ENCODE assay signal across 16 cellular contexts in the genomic region with DNA sequence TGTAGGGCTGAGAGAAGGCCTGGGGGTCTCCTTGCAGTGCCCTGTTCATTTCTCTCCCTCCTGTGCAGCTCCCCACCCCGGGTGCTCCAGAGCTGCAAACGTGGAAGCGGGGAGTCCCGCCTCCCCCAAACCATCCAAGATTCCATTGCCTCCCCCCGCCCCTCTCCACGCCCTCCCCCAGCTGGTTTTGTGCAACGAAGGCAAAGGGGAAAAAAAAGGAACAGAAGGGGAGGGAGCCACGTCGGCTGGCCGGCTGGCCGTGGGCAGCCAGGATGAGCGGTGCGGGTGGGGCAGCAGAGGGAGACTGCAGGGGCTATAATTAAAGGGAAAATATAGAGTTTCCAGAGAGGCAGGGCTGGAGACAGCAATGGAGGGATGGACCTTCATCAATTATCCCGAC. TPM values are rescaled to one million over a fixed set of nuclear protein-coding genes. Genes with fewer than 3 reads are reported as not detected.
A peak's percentile ranks its signal among the peaks of the same experiment; 100 is the strongest.
DNase-seq lines count a peak whose midpoint lies in the region; ATAC-seq, FAIRE-seq and TF ChIP-seq lines count a peak whose summit lies in the region.
"Had no signal": no experiment of that assay in that cellular context is flagged by ENCODE, and none has a peak within 500 bp of the region (broad histone marks: within the 10 kb centered on the region; RNA-seq: fewer than 3 reads in every experiment).

No MANE protein-coding gene starts in this region.

- no peaks in the 10 kb centered on the region for H3K9me2 ChIP-seq in OCI-LY7 (ENCODE audit: insufficient read depth, low read length)

- H3K9ac ChIP-seq in colonic mucosa (ENCODE audit: low read depth in 2 of 2, low read length in 2 of 2) = no peak overlapping the region

- H3K27me3 ChIP-seq in colonic mucosa = peaks cover 17% of the 10 kb centered on the region
- H3K27me3 ChIP-seq: MG63 had no signal

- H3K4me3 ChIP-seq in colonic mucosa (no peak overlapping the region), OCI-LY7 (ENCODE audit: low read depth, low read length, poor library complexity, severe bottlenecking) (no peak overlapping the region)
- H3K4me3 ChIP-seq: MG63 had no signal

- H3K4me1 ChIP-seq in colonic mucosa (peaks cover 3% of the 10 kb centered on the region), OCI-LY7 (ENCODE audit: insufficient read depth, low read length, poor library complexity, severe bottlenecking) (peaks cover 8% of the 10 kb centered on the region)

- peaks cover 85% of the 10 kb centered on the region for H3K4me1 Mint-ChIP-seq in nephron
- H3K4me1 Mint-ChIP-seq in activated CD8-positive, alpha-beta memory T cell treated with anti-CD3 and anti-CD28 coated beads, Interleukin-2, amount 10 ng/mL, durations not matched to agents 7 days and 5 days = peaks cover 13% of the 10 kb centered on the region

- H3K27ac ChIP-seq in colonic mucosa = peak overlapping the region; percentile 3
- H3K27ac ChIP-seq in OCI-LY7 (ENCODE audit: low read depth, low read length, poor library complexity, severe bottlenecking) = no peak overlapping the region

- H3K27me3 Mint-ChIP-seq in nephron (ENCODE audit: low read depth) = peaks cover 38% of the 10 kb centered on the region
- H3K27me3 Mint-ChIP-seq in activated CD8-positive, alpha-beta memory T cell treated with anti-CD3 and anti-CD28 coated beads, Interleukin-2, amount 10 ng/mL, durations not matched to agents 7 days and 5 days = peaks cover 69% of the 10 kb centered on the region

- H3K36me3 Mint-ChIP-seq in nephron (ENCODE audit: low read depth) = peaks cover 14% of the 10 kb centered on the region
- no peaks in the 10 kb centered on the region for H3K36me3 Mint-ChIP-seq in activated CD8-positive, alpha-beta memory T cell treated with anti-CD3 and anti-CD28 coated beads, Interleukin-2, amount 10 ng/mL, durations not matched to agents 7 days and 5 days
- H3K36me3 Mint-ChIP-seq: activated CD4-positive, alpha-beta memory T cell treated with anti-CD3 and anti-CD28 coated beads for 36 hours; immature natural killer cell had no signal

- CTCF ChIA-PET in activated CD8-positive, alpha-beta memory T cell treated with anti-CD3 and anti-CD28 coated beads, Interleukin-2, amount 10 ng/mL, durations not matched to agents 7 days and 5 days (lab: Charles Lee) = interaction anchor here (2.0 to 7.7 kb wide), 5 partner anchors 25 to 103 kb away, joined by 6 to 244 read pairs (median 77); a partner anchor contains a TSS
- CTCF ChIA-PET in OCI-LY7 (lab: Charles Lee; ENCODE audit: unreplicated experiment) = interaction anchor here (0.7 kb wide), 1 partner anchor 70 kb away, joined by 5 read pairs; no protein-coding TSS in a partner anchor

- DNase-seq in activated T-cell treated with anti-CD3 and anti-CD28 coated beads, Interleukin-2, amount 50 U/mL, for 1 hour = peak; percentile 4
- no peak for DNase-seq in activated T-cell treated with anti-CD3 and anti-CD28 coated beads, Interleukin-2, amount 50 U/mL, for 48 hours
- DNase-seq in colonic mucosa = no peak
- DNase-seq in urothelium cell line (ENCODE audit: low spot score) = no peak
- DNase-seq in RKO (ENCODE audit: low spot score) = no peak
- no peak for DNase-seq in activated CD8-positive, alpha-beta memory T cell treated with anti-CD3 and anti-CD28 coated beads, Interleukin-2, amount 10 ng/mL, durations not matched to agents 7 days and 5 days
- no peak for DNase-seq in OCI-LY7 (ENCODE audit: low spot score)
- DNase-seq: activated CD4-positive, alpha-beta memory T cell treated with anti-CD3 and anti-CD28 coated beads for 36 hours; activated naive CD4-positive, alpha-beta T cell treated with anti-CD3 and anti-CD28 coated beads, Interleukin-2, amount 50 U/mL, for 16 hours; cerebellar nuclear complex; immature natural killer cell; MG63 had no signal

- POLR2A ChIA-PET in OCI-LY7 (lab: Charles Lee) = no interaction called here

- peak overlapping the region; percentile 37 to 100 (median 99) for H3K27ac Mint-ChIP-seq in nephron
- H3K27ac Mint-ChIP-seq in activated CD8-positive, alpha-beta memory T cell treated with anti-CD3 and anti-CD28 coated beads, Interleukin-2, amount 10 ng/mL, durations not matched to agents 7 days and 5 days = no peak overlapping the region
- H3K27ac Mint-ChIP-seq: activated CD4-positive, alpha-beta memory T cell treated with anti-CD3 and anti-CD28 coated beads for 36 hours; immature natural killer cell had no signal

- intact Hi-C loops in colonic mucosa (cut with DNase I) = no loop called here
- intact Hi-C loops in OCI-LY7 (cut with micrococcal nuclease; ENCODE audit: unreplicated experiment) = no loop called here

- no peak for ATAC-seq in activated CD8-positive, alpha-beta memory T cell treated with anti-CD3 and anti-CD28 coated beads, Interleukin-2, amount 10 ng/mL, durations not matched to agents 7 days and 5 days
- ATAC-seq: esophagus mucosa, sciatic nerve had no signal

- no peaks in the 10 kb centered on the region for H3K9me3 Mint-ChIP-seq in nephron
- no peaks in the 10 kb centered on the region for H3K9me3 Mint-ChIP-seq in activated CD8-positive, alpha-beta memory T cell treated with anti-CD3 and anti-CD28 coated beads, Interleukin-2, amount 10 ng/mL, durations not matched to agents 7 days and 5 days (ENCODE audit: low read depth)
- H3K9me3 Mint-ChIP-seq: activated CD4-positive, alpha-beta memory T cell treated with anti-CD3 and anti-CD28 coated beads for 36 hours; immature natural killer cell had no signal

- H3K4me2 ChIP-seq in OCI-LY7 (ENCODE audit: low read length) = no peak overlapping the region

- H2AFZ ChIP-seq in OCI-LY7 (ENCODE audit: low read length) = no peak overlapping the region

- no peaks in the 10 kb centered on the region for H3K9me3 ChIP-seq in colonic mucosa
- H3K9me3 ChIP-seq in OCI-LY7 (ENCODE audit: low read length) = no peaks in the 10 kb centered on the region
- H3K9me3 ChIP-seq: MG63 had no signal

- peak; percentile 20 for FAIRE-seq in urothelium cell line (lab: Jason Lieb, UNC)
- FAIRE-seq: D721Med had no signal

- no peak for TF ChIP-seq CTCF in colonic mucosa (IDR thresholded peaks at IDR 0.05)
- TF ChIP-seq CTCF in nephron (IDR thresholded peaks at IDR 0.05; ENCODE audit: unreplicated experiment in 3 of 3) = no peak
- no peak for TF ChIP-seq CTCF in OCI-LY7 (conservative IDR thresholded peaks at IDR 0.05; ENCODE audit: low read length)

- H3K36me3 ChIP-seq in colonic mucosa = no peaks in the 10 kb centered on the region
- no peaks in the 10 kb centered on the region for H3K36me3 ChIP-seq in OCI-LY7 (ENCODE audit: insufficient read depth, low read length)

- no TSS peak for BruUV-seq in OCI-LY7 (replicated peaks; lab: Mats Ljungman, UMichigan)

- peak overlapping the region; percentile 85 to 97 (median 97) for H3K4me3 Mint-ChIP-seq in nephron
- no peak overlapping the region for H3K4me3 Mint-ChIP-seq in activated CD8-positive, alpha-beta memory T cell treated with anti-CD3 and anti-CD28 coated beads, Interleukin-2, amount 10 ng/mL, durations not matched to agents 7 days and 5 days
- H3K4me3 Mint-ChIP-seq: activated CD4-positive, alpha-beta memory T cell treated with anti-CD3 and anti-CD28 coated beads for 36 hours had no signal

- no peaks in the 10 kb centered on the region for H3K79me2 ChIP-seq in OCI-LY7 (ENCODE audit: insufficient read depth, low read depth, low read length)

- no peaks in the 10 kb centered on the region for H4K20me1 ChIP-seq in OCI-LY7 (ENCODE audit: insufficient read depth, low read length)

RNA-seq across cellular contexts. Expression of a gene that starts 1.7 kb away (rescaled TPM):
- total RNA-seq in colonic mucosa = 100 to 1,000 TPM in 1 of 2 donors, 10 to 100 TPM in 1; 74.7 to 127 TPM
- 1 to 10 TPM in 1 of 2 experiments, under 1 TPM in 1; 0.67 to 1.6 TPM for total RNA-seq in activated CD8-positive, alpha-beta memory T cell treated with anti-CD3 and anti-CD28 coated beads, Interleukin-2, amount 10 ng/mL, durations not matched to agents 7 days and 5 days
- not detected in 2 replicates for total RNA-seq in OCI-LY7 (2014; rRNA removed; shearing (Covaris generic))
- not detected in 2 replicates for total RNA-seq in OCI-LY7 (2022)

RNA-seq across cellular contexts. Expression of a gene that starts 37.3 kb away (rescaled TPM):
- 1 to 10 TPM in 1 of 2 donors, under 1 TPM in 1; 0.89 to 5.5 TPM for total RNA-seq in colonic mucosa
- under 1 TPM in 1 of 2 experiments, not detected in 1; 0.23 TPM for total RNA-seq in activated CD8-positive, alpha-beta memory T cell treated with anti-CD3 and anti-CD28 coated beads, Interleukin-2, amount 10 ng/mL, durations not matched to agents 7 days and 5 days
- 0.57 TPM in 1 of 2 replicates, not detected in the other for total RNA-seq in OCI-LY7 (2014; rRNA removed; shearing (Covaris generic))
- total RNA-seq in OCI-LY7 (2022) = 1.1 TPM in 1 of 2 replicates, not detected in the other

RNA-seq across cellular contexts. Expression of a gene that starts 52.6 kb away (rescaled TPM):
- total RNA-seq in colonic mucosa (10 to 100 TPM; 36.6 to 43.2 TPM), OCI-LY7 (2022) (73.9 and 87.0 TPM in 2 replicates)
- total RNA-seq in activated CD8-positive, alpha-beta memory T cell treated with anti-CD3 and anti-CD28 coated beads, Interleukin-2, amount 10 ng/mL, durations not matched to agents 7 days and 5 days = 100 to 1,000 TPM; 108 to 121 TPM
- 45.3 and 73.2 TPM in 2 replicates for total RNA-seq in OCI-LY7 (2014; rRNA removed; shearing (Covaris generic))

Comparison
In these comparisons a context has a peak if more than half of its experiments do, and no peak if none do; other contexts are left out.
1. RNA of a gene that starts 1.7 kb away (total RNA-seq): 74.7 to 127 TPM in colonic mucosa; 0.67 to 1.6 TPM in activated CD8-positive, alpha-beta memory T cell treated with anti-CD3 and anti-CD28 coated beads, Interleukin-2, amount 10 ng/mL, durations not matched to agents 7 days and 5 days and not detected in OCI-LY7; every median in the first group is over 10 times any median in the second.